ENCODE assay signal across 12 cellular contexts in genomic region chr14:76089151-76089550, GRCh38.
"Had no signal": no experiment of that assay in that cellular context is flagged by ENCODE, and none has a peak within 500 bp of the region (broad histone marks: within the 10 kb centered on the region; RNA-seq: fewer than 3 reads in every experiment).

No MANE protein-coding gene starts in this region.

- H3K4me1 ChIP-seq: lower lobe of right lung had no signal

- ATAC-seq: lower lobe of right lung; naive thymus-derived CD8-positive, alpha-beta T cell had no signal

- DNase-seq: activated CD4-positive, alpha-beta memory T cell treated with anti-CD3 and anti-CD28 coated beads, Interleukin-2, amount 10 ng/mL, durations not matched to agents 7 days and 5 days; activated naive CD8-positive, alpha-beta T cell treated with anti-CD3 and anti-CD28 coated beads, Interleukin-2, amount 10 ng/mL, durations not matched to agents 7 days and 5 days; anterior cingulate cortex; hypothalamus; kidney glomerular epithelial cell; lower lobe of right lung; naive thymus-derived CD8-positive, alpha-beta T cell; occipital lobe; stimulated activated CD4-positive, alpha-beta T cell treated with anti-CD3 and anti-CD28 coated beads, Interleukin-15, amount 100 ng/mL, for 24 hours; stimulated activated CD4-positive, alpha-beta T cell treated with anti-CD3 and anti-CD28 coated beads, Interleukin-4, amount 100 ng/mL, for 4 hours; stomach; SW 1271 had no signal

- H3K4me3 ChIP-seq: lower lobe of right lung, stomach had no signal

- H3K9me3 ChIP-seq: lower lobe of right lung, stomach had no signal

- H3K27ac ChIP-seq: lower lobe of right lung had no signal
